In the genomic region with DNA sequence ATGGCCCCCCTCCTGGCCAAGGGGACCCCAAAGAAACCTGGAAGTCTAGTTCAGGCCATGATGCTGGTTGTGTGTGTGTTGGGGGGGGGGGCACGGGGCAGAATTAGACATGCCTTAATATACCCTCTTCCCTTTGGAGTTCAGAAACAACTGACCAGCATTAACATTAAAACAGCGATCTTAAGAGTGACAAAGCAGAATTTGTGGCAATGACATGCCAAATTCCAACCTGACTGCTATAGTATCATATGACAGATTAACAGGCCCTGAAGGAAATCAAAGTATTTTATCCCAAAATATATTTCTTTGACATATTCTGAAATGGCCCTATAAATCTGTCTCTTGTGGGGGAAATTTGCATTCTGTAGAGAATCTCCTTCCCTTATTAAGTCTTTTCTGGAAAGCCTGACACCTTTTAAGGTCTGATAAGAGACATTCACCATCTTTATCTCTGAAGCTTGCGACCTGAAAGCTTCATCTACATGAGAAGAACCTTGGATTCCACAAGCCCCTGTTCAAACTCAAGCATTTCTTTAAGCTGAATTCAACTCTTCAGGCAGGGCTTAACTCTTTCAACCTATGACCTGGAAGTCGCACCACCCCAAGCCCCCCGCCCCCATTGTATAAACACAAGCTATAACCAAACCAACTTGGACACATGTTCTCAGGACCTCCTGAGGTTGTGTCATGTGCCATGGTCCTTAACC, we compare ENCODE assay signal across 20 cellular contexts.
"Had no signal": no experiment of that assay in that cellular context is flagged by ENCODE, and none has a peak within 500 bp of the region (broad histone marks: within the 10 kb centered on the region; RNA-seq: fewer than 3 reads in every experiment).

No MANE protein-coding gene starts in this region.

- H3K9me3 Mint-ChIP-seq: activated T-cell treated with anti-CD3 and anti-CD28 coated beads, Interleukin-2, amount 50 U/mL, for 72 hours; central memory CD8-positive, alpha-beta T cell; natural killer cell; stimulated activated naive B cell treated with anti-CD40 and anti-IgM and Interleukin-4, amounts not matched to agents 10 μg/mL and 1 μg/mL and 100 μg/mL, for 72 hours; T-helper 2 cell treated with Interferon-gamma antibody and Interleukin-4, amounts not matched to agents 5 μg/mL and 100 μg/mL, for 36 hours had no signal

- H3K4me1 ChIP-seq: neural progenitor cell, tibial nerve had no signal

- ATAC-seq: activated CD4-positive, alpha-beta T cell treated with anti-CD3 and anti-CD28 coated beads for 36 hours; activated CD8-positive, alpha-beta memory T cell treated with anti-CD3 and anti-CD28 coated beads, Interleukin-2, amount 10 ng/mL, durations not matched to agents 7 days and 5 days; activated CD8-positive, alpha-beta T cell treated with anti-CD3 and anti-CD28 coated beads, Interleukin-2, amount 10 ng/mL, durations not matched to agents 7 days and 5 days; activated T-cell treated with anti-CD3 and anti-CD28 coated beads, Interleukin-2, amount 50 U/mL, for 72 hours; left colon; natural killer cell; right cardiac atrium; stimulated activated naive B cell treated with anti-CD40 and anti-IgM and Interleukin-4, amounts not matched to agents 10 μg/mL and 1 μg/mL and 100 μg/mL, for 72 hours had no signal

- H3K27ac Mint-ChIP-seq: activated CD4-positive, alpha-beta T cell treated with anti-CD3 and anti-CD28 coated beads for 36 hours; activated CD8-positive, alpha-beta memory T cell treated with anti-CD3 and anti-CD28 coated beads, Interleukin-2, amount 10 ng/mL, durations not matched to agents 7 days and 5 days; activated CD8-positive, alpha-beta T cell treated with anti-CD3 and anti-CD28 coated beads, Interleukin-2, amount 10 ng/mL, durations not matched to agents 7 days and 5 days; activated naive CD8-positive, alpha-beta T cell; activated T-cell treated with anti-CD3 and anti-CD28 coated beads, Interleukin-2, amount 50 U/mL, for 72 hours; natural killer cell; neural progenitor cell; stimulated activated naive B cell treated with anti-CD40 and anti-IgM and Interleukin-4, amounts not matched to agents 10 μg/mL and 1 μg/mL and 100 μg/mL, for 72 hours; T-helper 2 cell treated with Interferon-gamma antibody and Interleukin-4, amounts not matched to agents 5 μg/mL and 100 μg/mL, for 36 hours had no signal

- H3K4me2 ChIP-seq: neural progenitor cell had no signal

- H3K27ac ChIP-seq: neural progenitor cell, tibial nerve had no signal

- H2AFZ ChIP-seq: neural progenitor cell had no signal

- H3K36me3 ChIP-seq: neural progenitor cell, tibial nerve had no signal

- H3K27me3 ChIP-seq: neural progenitor cell, tibial nerve had no signal

- H3K36me3 Mint-ChIP-seq: natural killer cell, neural progenitor cell had no signal

- H3K9me3 ChIP-seq: tibial nerve had no signal

- H3K4me1 Mint-ChIP-seq: activated CD8-positive, alpha-beta memory T cell treated with anti-CD3 and anti-CD28 coated beads, Interleukin-2, amount 10 ng/mL, durations not matched to agents 7 days and 5 days; central memory CD8-positive, alpha-beta T cell; neural progenitor cell; stimulated activated naive B cell treated with anti-CD40 and anti-IgM and Interleukin-4, amounts not matched to agents 10 μg/mL and 1 μg/mL and 100 μg/mL, for 72 hours had no signal

- H3K4me3 ChIP-seq: neural progenitor cell, tibial nerve had no signal

- H3K27me3 Mint-ChIP-seq: activated CD4-positive, alpha-beta T cell treated with anti-CD3 and anti-CD28 coated beads for 36 hours; activated CD8-positive, alpha-beta memory T cell treated with anti-CD3 and anti-CD28 coated beads, Interleukin-2, amount 10 ng/mL, durations not matched to agents 7 days and 5 days; activated naive CD8-positive, alpha-beta T cell; central memory CD8-positive, alpha-beta T cell; stimulated activated naive B cell treated with anti-CD40 and anti-IgM and Interleukin-4, amounts not matched to agents 10 μg/mL and 1 μg/mL and 100 μg/mL, for 72 hours had no signal

- H3K4me3 Mint-ChIP-seq: activated CD4-positive, alpha-beta T cell treated with anti-CD3 and anti-CD28 coated beads for 36 hours; activated CD8-positive, alpha-beta memory T cell treated with anti-CD3 and anti-CD28 coated beads, Interleukin-2, amount 10 ng/mL, durations not matched to agents 7 days and 5 days; activated CD8-positive, alpha-beta T cell treated with anti-CD3 and anti-CD28 coated beads, Interleukin-2, amount 10 ng/mL, durations not matched to agents 7 days and 5 days; activated naive CD8-positive, alpha-beta T cell; activated T-cell treated with anti-CD3 and anti-CD28 coated beads, Interleukin-2, amount 50 U/mL, for 72 hours; central memory CD8-positive, alpha-beta T cell; natural killer cell; neural progenitor cell; stimulated activated naive B cell treated with anti-CD40 and anti-IgM and Interleukin-4, amounts not matched to agents 10 μg/mL and 1 μg/mL and 100 μg/mL, for 72 hours; T-helper 2 cell treated with Interferon-gamma antibody and Interleukin-4, amounts not matched to agents 5 μg/mL and 100 μg/mL, for 36 hours had no signal

- DNase-seq: activated CD4-positive, alpha-beta T cell treated with anti-CD3 and anti-CD28 coated beads for 36 hours; activated CD4-positive, CD25-positive, alpha-beta regulatory T cell; activated CD8-positive, alpha-beta memory T cell treated with anti-CD3 and anti-CD28 coated beads, Interleukin-2, amount 10 ng/mL, durations not matched to agents 7 days and 5 days; activated CD8-positive, alpha-beta T cell treated with anti-CD3 and anti-CD28 coated beads, Interleukin-2, amount 10 ng/mL, durations not matched to agents 7 days and 5 days; activated naive CD4-positive, alpha-beta T cell; activated T-cell treated with anti-CD3 and anti-CD28 coated beads, Interleukin-2, amount 50 U/mL, for 72 hours; anterior cingulate cortex; effector memory CD4-positive, alpha-beta T cell; left colon; natural killer cell; posterior cingulate gyrus; right cardiac atrium; stimulated activated CD4-positive, alpha-beta T cell treated with anti-CD3 and anti-CD28 coated beads, Interleukin-15, amount 100 ng/mL, for 24 hours; stimulated activated CD4-positive, alpha-beta T cell treated with anti-CD3 and anti-CD28 coated beads, Interleukin-2, amount 100 ng/mL, for 24 hours; stimulated activated naive B cell treated with anti-CD40 and anti-IgM and Interleukin-4, amounts not matched to agents 10 μg/mL and 1 μg/mL and 100 μg/mL, for 72 hours had no signal
